Comparison of ENCODE assay signal across 20 cellular contexts in genomic region chr18:63143246-63143847, GRCh38.
DNase-seq lines count a peak whose midpoint lies in the region; ATAC-seq lines count a peak whose summit lies in the region.
"Had no signal": no experiment of that assay in that cellular context is flagged by ENCODE, and none has a peak within 500 bp of the region (broad histone marks: within the 10 kb centered on the region; RNA-seq: fewer than 3 reads in every experiment).

No MANE protein-coding gene starts in this region.

- no peak overlapping the region for H4K91ac ChIP-seq in trophoblast cell (ENCODE audit: low read depth, low read length)

- intact Hi-C loops in activated T-helper 2 cell treated with anti-CD3 and anti-CD28 coated beads, Interferon-gamma antibody, Interleukin-2, Interleukin-4, amounts not matched to agents 10 μg/mL and 5 μg/mL and 100 μg/mL, durations not matched to agents 14 hours and 24 hours and 36 hours (cut with micrococcal nuclease): no loop called here

- H2BK12ac ChIP-seq in trophoblast cell (ENCODE audit: low read length): no peak overlapping the region

- no peaks in the 10 kb centered on the region for H3K9me3 Mint-ChIP-seq in T-helper 2 cell treated with Interferon-gamma antibody and Interleukin-4, amounts not matched to agents 5 μg/mL and 100 μg/mL, for 36 hours
- H3K9me3 Mint-ChIP-seq in IgD-negative memory B cell: peaks cover 0 to 4% (median 0%) of the 10 kb centered on the region in 3 donors
- H3K9me3 Mint-ChIP-seq in activated naive CD8-positive, alpha-beta T cell treated with anti-CD3 and anti-CD28 coated beads, Interleukin-2, amount 50 U/mL, for 24 hours: peaks cover 3% of the 10 kb centered on the region
- peaks cover 4% of the 10 kb centered on the region for H3K9me3 Mint-ChIP-seq in activated T-helper 2 cell treated with anti-CD3 and anti-CD28 coated beads, Interferon-gamma antibody, Interleukin-2, Interleukin-4, amounts not matched to agents 10 μg/mL and 5 μg/mL and 100 μg/mL, durations not matched to agents 14 hours and 24 hours and 36 hours

- DNase-seq in T-helper 2 cell treated with Interferon-gamma antibody and Interleukin-4, amounts not matched to agents 5 μg/mL and 100 μg/mL, for 36 hours (ENCODE audit: low spot score): no peak
- DNase-seq in T-helper 2 cell (no peak), trophoblast cell (peak; percentile 23 to 72), H4 (ENCODE audit: low spot score) (no peak)
- no peak for DNase-seq in activated naive CD8-positive, alpha-beta T cell treated with anti-CD3 and anti-CD28 coated beads, Interleukin-2, amount 50 U/mL, for 24 hours
- no peak for DNase-seq in activated T-helper 2 cell treated with anti-CD3 and anti-CD28 coated beads, Interferon-gamma antibody, Interleukin-2, Interleukin-4, amounts not matched to agents 10 μg/mL and 5 μg/mL and 100 μg/mL, durations not matched to agents 14 hours and 24 hours and 36 hours (ENCODE audit: low spot score)
- DNase-seq: activated CD8-positive, alpha-beta T cell treated with anti-CD3 and anti-CD28 coated beads, Interleukin-2, amount 10 ng/mL, durations not matched to agents 7 days and 5 days; activated effector memory CD4-positive, alpha-beta T cell treated with Interleukin-2 at 50 U/mL for 16 hours; EL; GOT3; mesendoderm; NCI-H1092 treated with DMSO at 0.1 percent for 48 hours; NCI-H2107; NCI-H69; stimulated activated CD4-positive, alpha-beta T cell treated with anti-CD3 and anti-CD28 coated beads, Interleukin-4, amount 100 ng/mL, for 24 hours; stimulated activated CD8-positive, alpha-beta memory T cell treated with anti-CD3 and anti-CD28 coated beads, Interleukin-4, amount 100 ng/mL, for 48 hours; upper lobe of right lung had no signal

- H3K27ac Mint-ChIP-seq in T-helper 2 cell treated with Interferon-gamma antibody and Interleukin-4, amounts not matched to agents 5 μg/mL and 100 μg/mL, for 36 hours: peak overlapping the region; percentile 43
- peak overlapping the region; percentile 72 to 94 (median 92) for H3K27ac Mint-ChIP-seq in IgD-negative memory B cell
- H3K27ac Mint-ChIP-seq in activated naive CD8-positive, alpha-beta T cell treated with anti-CD3 and anti-CD28 coated beads, Interleukin-2, amount 50 U/mL, for 24 hours: peak overlapping the region; percentile 11
- no peak overlapping the region for H3K27ac Mint-ChIP-seq in activated T-helper 2 cell treated with anti-CD3 and anti-CD28 coated beads, Interferon-gamma antibody, Interleukin-2, Interleukin-4, amounts not matched to agents 10 μg/mL and 5 μg/mL and 100 μg/mL, durations not matched to agents 14 hours and 24 hours and 36 hours

- H2AFZ ChIP-seq in trophoblast cell (ENCODE audit: insufficient read depth, low read length, poor library complexity): no peak overlapping the region

- no peak overlapping the region for H3K4me2 ChIP-seq in trophoblast cell (ENCODE audit: low read length)

- no peak overlapping the region for H2AK5ac ChIP-seq in trophoblast cell (ENCODE audit: low read length)

- H3K4me3 Mint-ChIP-seq in T-helper 2 cell treated with Interferon-gamma antibody and Interleukin-4, amounts not matched to agents 5 μg/mL and 100 μg/mL, for 36 hours: no peak overlapping the region
- peak overlapping the region; percentile 58 to 92 (median 74) for H3K4me3 Mint-ChIP-seq in IgD-negative memory B cell
- H3K4me3 Mint-ChIP-seq in activated naive CD8-positive, alpha-beta T cell treated with anti-CD3 and anti-CD28 coated beads, Interleukin-2, amount 50 U/mL, for 24 hours: no peak overlapping the region
- H3K4me3 Mint-ChIP-seq in activated T-helper 2 cell treated with anti-CD3 and anti-CD28 coated beads, Interferon-gamma antibody, Interleukin-2, Interleukin-4, amounts not matched to agents 10 μg/mL and 5 μg/mL and 100 μg/mL, durations not matched to agents 14 hours and 24 hours and 36 hours (ENCODE audit: low read depth): no peak overlapping the region
- H3K4me3 Mint-ChIP-seq: activated CD8-positive, alpha-beta T cell treated with anti-CD3 and anti-CD28 coated beads, Interleukin-2, amount 10 ng/mL, durations not matched to agents 7 days and 5 days had no signal

- no peak overlapping the region for H3K4me3 ChIP-seq in trophoblast cell (ENCODE audit: low read depth, low read length)
- H3K4me3 ChIP-seq: upper lobe of right lung had no signal

- no peak overlapping the region for H3K9ac ChIP-seq in trophoblast cell (ENCODE audit: low read length)

- no peak overlapping the region for H3K14ac ChIP-seq in trophoblast cell (ENCODE audit: low read length)

- H3K4me1 Mint-ChIP-seq in T-helper 2 cell treated with Interferon-gamma antibody and Interleukin-4, amounts not matched to agents 5 μg/mL and 100 μg/mL, for 36 hours (ENCODE audit: low read depth): peaks cover 31% of the 10 kb centered on the region
- H3K4me1 Mint-ChIP-seq in IgD-negative memory B cell: peaks cover 52 to 76% (median 57%) of the 10 kb centered on the region in 3 donors
- H3K4me1 Mint-ChIP-seq in activated naive CD8-positive, alpha-beta T cell treated with anti-CD3 and anti-CD28 coated beads, Interleukin-2, amount 50 U/mL, for 24 hours: peaks cover 64% of the 10 kb centered on the region
- peaks cover 30% of the 10 kb centered on the region for H3K4me1 Mint-ChIP-seq in activated T-helper 2 cell treated with anti-CD3 and anti-CD28 coated beads, Interferon-gamma antibody, Interleukin-2, Interleukin-4, amounts not matched to agents 10 μg/mL and 5 μg/mL and 100 μg/mL, durations not matched to agents 14 hours and 24 hours and 36 hours (ENCODE audit: low read depth)

- H3K23ac ChIP-seq in trophoblast cell (ENCODE audit: low read length): no peak overlapping the region

- H3K4ac ChIP-seq in trophoblast cell (ENCODE audit: low read depth, low read length): no peak overlapping the region

- peaks cover 32% of the 10 kb centered on the region for H3K36me3 Mint-ChIP-seq in T-helper 2 cell treated with Interferon-gamma antibody and Interleukin-4, amounts not matched to agents 5 μg/mL and 100 μg/mL, for 36 hours (ENCODE audit: low read depth)
- peaks cover 3% of the 10 kb centered on the region for H3K36me3 Mint-ChIP-seq in IgD-negative memory B cell
- H3K36me3 Mint-ChIP-seq in activated naive CD8-positive, alpha-beta T cell treated with anti-CD3 and anti-CD28 coated beads, Interleukin-2, amount 50 U/mL, for 24 hours (ENCODE audit: low read depth): peaks cover 33% of the 10 kb centered on the region
- peaks cover 44% of the 10 kb centered on the region for H3K36me3 Mint-ChIP-seq in activated T-helper 2 cell treated with anti-CD3 and anti-CD28 coated beads, Interferon-gamma antibody, Interleukin-2, Interleukin-4, amounts not matched to agents 10 μg/mL and 5 μg/mL and 100 μg/mL, durations not matched to agents 14 hours and 24 hours and 36 hours (ENCODE audit: low read depth)

- H3K27ac ChIP-seq in trophoblast cell (ENCODE audit: low read depth, low read length): no peak overlapping the region
- H3K27ac ChIP-seq: upper lobe of right lung had no signal

- H4K12ac ChIP-seq in trophoblast cell (ENCODE audit: low read depth, low read length): no peak overlapping the region

- H3K36me3 ChIP-seq in trophoblast cell (ENCODE audit: control insufficient read depth in 1 of 2, insufficient read depth in 2 of 2, low read length in 2 of 2): no peaks in the 10 kb centered on the region
- H3K36me3 ChIP-seq: upper lobe of right lung had no signal

- no peak overlapping the region for H2BK5ac ChIP-seq in trophoblast cell (ENCODE audit: low read depth, low read length, poor library complexity)

- no CpG with 5 or more reads among the region's 12 CpGs for WGBS in trophoblast cell (ENCODE audit: extremely low coverage, insufficient coverage, insufficient read length)

- H3K79me2 ChIP-seq in trophoblast cell (ENCODE audit: control insufficient read depth, insufficient read depth, low read length, poor library complexity): no peaks in the 10 kb centered on the region

- H3K27me3 Mint-ChIP-seq in T-helper 2 cell treated with Interferon-gamma antibody and Interleukin-4, amounts not matched to agents 5 μg/mL and 100 μg/mL, for 36 hours (ENCODE audit: low read depth): no peaks in the 10 kb centered on the region
- H3K27me3 Mint-ChIP-seq in IgD-negative memory B cell: peaks cover 2% of the 10 kb centered on the region
- H3K27me3 Mint-ChIP-seq in activated naive CD8-positive, alpha-beta T cell treated with anti-CD3 and anti-CD28 coated beads, Interleukin-2, amount 50 U/mL, for 24 hours: no peaks in the 10 kb centered on the region
- no peaks in the 10 kb centered on the region for H3K27me3 Mint-ChIP-seq in activated T-helper 2 cell treated with anti-CD3 and anti-CD28 coated beads, Interferon-gamma antibody, Interleukin-2, Interleukin-4, amounts not matched to agents 10 μg/mL and 5 μg/mL and 100 μg/mL, durations not matched to agents 14 hours and 24 hours and 36 hours (ENCODE audit: low read depth)

- H3K79me1 ChIP-seq in trophoblast cell (ENCODE audit: low read length): no peaks in the 10 kb centered on the region

- H2BK120ac ChIP-seq in trophoblast cell (ENCODE audit: insufficient read depth, low read length, poor library complexity): no peak overlapping the region

- H4K8ac ChIP-seq in trophoblast cell (ENCODE audit: low read depth, low read length): no peak overlapping the region

- H3K27me3 ChIP-seq in trophoblast cell (ENCODE audit: insufficient read depth, low read length): no peaks in the 10 kb centered on the region
- H3K27me3 ChIP-seq: upper lobe of right lung had no signal

- H3K18ac ChIP-seq in trophoblast cell (ENCODE audit: low read length): no peak overlapping the region

- ATAC-seq in activated naive CD8-positive, alpha-beta T cell treated with anti-CD3 and anti-CD28 coated beads, Interleukin-2, amount 50 U/mL, for 24 hours: no peak
- no peak for ATAC-seq in GM21786 (IDR thresholded peaks at IDR 0.05; ENCODE audit: unreplicated experiment)
- ATAC-seq: activated CD8-positive, alpha-beta T cell treated with anti-CD3 and anti-CD28 coated beads, Interleukin-2, amount 10 ng/mL, durations not matched to agents 7 days and 5 days; Panc1; upper lobe of right lung had no signal

- H3K9me3 ChIP-seq in trophoblast cell (ENCODE audit: insufficient read depth, low read depth, low read length): no peaks in the 10 kb centered on the region
- H3K9me3 ChIP-seq: upper lobe of right lung had no signal

- H3K4me1 ChIP-seq in trophoblast cell (ENCODE audit: control insufficient read depth in 1 of 2, insufficient read depth in 2 of 2, low read length in 2 of 2): no peaks in the 10 kb centered on the region

Comparison
In these comparisons a context has a peak if more than half of its experiments do, and no peak if none do; other contexts are left out.
1. DNase-seq: peak in trophoblast cell (2 of 2); none in T-helper 2 cell treated with Interferon-gamma antibody and Interleukin-4, amounts not matched to agents 5 μg/mL and 100 μg/mL, for 36 hours (single experiment), T-helper 2 cell (0 of 5), activated naive CD8-positive, alpha-beta T cell treated with anti-CD3 and anti-CD28 coated beads, Interleukin-2, amount 50 U/mL, for 24 hours (single experiment), H4 (single experiment) and activated T-helper 2 cell treated with anti-CD3 and anti-CD28 coated beads, Interferon-gamma antibody, Interleukin-2, Interleukin-4, amounts not matched to agents 10 μg/mL and 5 μg/mL and 100 μg/mL, durations not matched to agents 14 hours and 24 hours and 36 hours (single experiment).
2. H3K4me3 Mint-ChIP-seq: peak in IgD-negative memory B cell (4 of 4); none in T-helper 2 cell treated with Interferon-gamma antibody and Interleukin-4, amounts not matched to agents 5 μg/mL and 100 μg/mL, for 36 hours (single experiment), activated naive CD8-positive, alpha-beta T cell treated with anti-CD3 and anti-CD28 coated beads, Interleukin-2, amount 50 U/mL, for 24 hours (single experiment) and activated T-helper 2 cell treated with anti-CD3 and anti-CD28 coated beads, Interferon-gamma antibody, Interleukin-2, Interleukin-4, amounts not matched to agents 10 μg/mL and 5 μg/mL and 100 μg/mL, durations not matched to agents 14 hours and 24 hours and 36 hours (single experiment).